Comparison of ENCODE assay signal across 1 cellular context in the genomic region with DNA sequence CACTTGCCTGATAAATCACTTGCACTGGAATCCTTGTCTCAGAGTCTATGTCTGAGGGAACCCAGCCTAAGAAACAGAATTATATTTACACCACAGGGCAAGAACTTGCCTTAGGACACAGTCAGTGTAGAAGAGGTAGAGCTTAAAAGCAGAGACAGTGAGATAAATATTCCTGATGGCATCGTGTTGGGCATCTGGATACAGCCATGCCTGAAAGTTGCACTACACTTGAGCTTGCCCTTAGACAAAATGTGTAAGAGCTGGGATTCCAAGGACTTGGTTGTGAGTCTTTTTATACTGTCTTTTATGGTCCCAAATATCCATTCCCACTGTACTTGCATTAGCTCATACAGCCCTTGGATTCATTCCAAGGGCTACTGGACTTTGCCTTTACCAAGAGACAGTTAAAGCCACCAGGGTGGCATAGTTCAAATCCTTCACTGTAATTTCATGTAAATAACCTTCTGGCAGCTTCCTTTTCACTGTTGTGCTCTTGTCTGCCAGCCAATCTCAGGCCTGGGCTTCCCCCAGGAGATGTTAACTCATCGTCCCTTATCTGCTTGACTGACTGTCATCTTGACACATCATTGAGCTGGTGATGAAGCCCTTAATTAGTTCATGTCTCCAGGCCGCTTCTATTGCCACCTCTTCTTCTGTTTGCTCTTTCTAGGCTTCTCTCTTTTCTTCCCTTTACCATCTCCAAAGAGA.
TF ChIP-seq lines count a peak whose summit lies in the region.

No MANE protein-coding gene starts in this region.

TF ChIP-seq in HepG2, 621 proteins besides CTCF, POLR2A, EP300 and RAD21 (continued from another document):
- TF ChIP-seq, protein P1, sequence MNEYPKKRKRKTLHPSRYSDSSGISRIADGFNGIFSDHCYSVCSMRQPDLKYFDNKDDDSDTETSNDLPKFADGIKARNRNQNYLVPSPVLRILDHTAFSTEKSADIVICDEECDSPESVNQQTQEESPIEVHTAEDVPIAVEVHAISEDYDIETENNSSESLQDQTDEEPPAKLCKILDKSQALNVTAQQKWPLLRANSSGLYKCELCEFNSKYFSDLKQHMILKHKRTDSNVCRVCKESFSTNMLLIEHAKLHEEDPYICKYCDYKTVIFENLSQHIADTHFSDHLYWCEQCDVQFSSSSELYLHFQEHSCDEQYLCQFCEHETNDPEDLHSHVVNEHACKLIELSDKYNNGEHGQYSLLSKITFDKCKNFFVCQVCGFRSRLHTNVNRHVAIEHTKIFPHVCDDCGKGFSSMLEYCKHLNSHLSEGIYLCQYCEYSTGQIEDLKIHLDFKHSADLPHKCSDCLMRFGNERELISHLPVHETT (CRISPR knock-in tag; conservative IDR thresholded peaks at IDR 0.05), result no peak
- TF ChIP-seq, protein P2, sequence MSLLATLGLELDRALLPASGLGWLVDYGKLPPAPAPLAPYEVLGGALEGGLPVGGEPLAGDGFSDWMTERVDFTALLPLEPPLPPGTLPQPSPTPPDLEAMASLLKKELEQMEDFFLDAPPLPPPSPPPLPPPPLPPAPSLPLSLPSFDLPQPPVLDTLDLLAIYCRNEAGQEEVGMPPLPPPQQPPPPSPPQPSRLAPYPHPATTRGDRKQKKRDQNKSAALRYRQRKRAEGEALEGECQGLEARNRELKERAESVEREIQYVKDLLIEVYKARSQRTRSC (CRISPR knock-in tag; IDR thresholded peaks at IDR 0.05; ENCODE audit: low read depth), result no peak
- no peak for TF ChIP-seq ATAD3A (CRISPR knock-in tag; IDR thresholded peaks at IDR 0.05)
- no peak for TF ChIP-seq RARG (CRISPR knock-in tag; IDR thresholded peaks at IDR 0.05; ENCODE audit: low read depth)
- no peak for TF ChIP-seq FLYWCH1 (CRISPR knock-in tag; IDR thresholded peaks at IDR 0.05)
- TF ChIP-seq ZNF34 (CRISPR knock-in tag; IDR thresholded peaks at IDR 0.05; ENCODE audit: borderline replicate concordance), result no peak
- TF ChIP-seq, protein P3, sequence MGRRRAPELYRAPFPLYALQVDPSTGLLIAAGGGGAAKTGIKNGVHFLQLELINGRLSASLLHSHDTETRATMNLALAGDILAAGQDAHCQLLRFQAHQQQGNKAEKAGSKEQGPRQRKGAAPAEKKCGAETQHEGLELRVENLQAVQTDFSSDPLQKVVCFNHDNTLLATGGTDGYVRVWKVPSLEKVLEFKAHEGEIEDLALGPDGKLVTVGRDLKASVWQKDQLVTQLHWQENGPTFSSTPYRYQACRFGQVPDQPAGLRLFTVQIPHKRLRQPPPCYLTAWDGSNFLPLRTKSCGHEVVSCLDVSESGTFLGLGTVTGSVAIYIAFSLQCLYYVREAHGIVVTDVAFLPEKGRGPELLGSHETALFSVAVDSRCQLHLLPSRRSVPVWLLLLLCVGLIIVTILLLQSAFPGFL (CRISPR knock-in tag; IDR thresholded peaks at IDR 0.05), result no peak
- TF ChIP-seq KDM2A (CRISPR knock-in tag; IDR thresholded peaks at IDR 0.05; ENCODE audit: borderline replicate concordance, low read depth), result no peak
- TF ChIP-seq, protein P4, sequence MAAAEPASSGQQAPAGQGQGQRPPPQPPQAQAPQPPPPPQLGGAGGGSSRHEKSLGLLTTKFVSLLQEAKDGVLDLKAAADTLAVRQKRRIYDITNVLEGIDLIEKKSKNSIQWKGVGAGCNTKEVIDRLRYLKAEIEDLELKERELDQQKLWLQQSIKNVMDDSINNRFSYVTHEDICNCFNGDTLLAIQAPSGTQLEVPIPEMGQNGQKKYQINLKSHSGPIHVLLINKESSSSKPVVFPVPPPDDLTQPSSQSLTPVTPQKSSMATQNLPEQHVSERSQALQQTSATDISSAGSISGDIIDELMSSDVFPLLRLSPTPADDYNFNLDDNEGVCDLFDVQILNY (CRISPR knock-in tag; conservative IDR thresholded peaks at IDR 0.05), result no peak
- TF ChIP-seq JUND (CRISPR knock-in tag; IDR thresholded peaks at IDR 0.05), result no peak
- no peak for TF ChIP-seq PRMT3 (CRISPR knock-in tag; IDR thresholded peaks at IDR 0.05; ENCODE audit: borderline replicate concordance, low read depth)
- TF ChIP-seq, protein P5, sequence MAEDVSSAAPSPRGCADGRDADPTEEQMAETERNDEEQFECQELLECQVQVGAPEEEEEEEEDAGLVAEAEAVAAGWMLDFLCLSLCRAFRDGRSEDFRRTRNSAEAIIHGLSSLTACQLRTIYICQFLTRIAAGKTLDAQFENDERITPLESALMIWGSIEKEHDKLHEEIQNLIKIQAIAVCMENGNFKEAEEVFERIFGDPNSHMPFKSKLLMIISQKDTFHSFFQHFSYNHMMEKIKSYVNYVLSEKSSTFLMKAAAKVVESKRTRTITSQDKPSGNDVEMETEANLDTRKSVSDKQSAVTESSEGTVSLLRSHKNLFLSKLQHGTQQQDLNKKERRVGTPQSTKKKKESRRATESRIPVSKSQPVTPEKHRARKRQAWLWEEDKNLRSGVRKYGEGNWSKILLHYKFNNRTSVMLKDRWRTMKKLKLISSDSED (CRISPR knock-in tag; IDR thresholded peaks at IDR 0.05), result no peak
- no peak for TF ChIP-seq GTF2F1 (IDR thresholded peaks at IDR 0.05; ENCODE audit: low read length)
- no peak for TF ChIP-seq SOX6 (IDR thresholded peaks at IDR 0.05)
- no peak for TF ChIP-seq SOX6 (CRISPR knock-in tag; IDR thresholded peaks at IDR 0.05)
- TF ChIP-seq, protein P6, sequence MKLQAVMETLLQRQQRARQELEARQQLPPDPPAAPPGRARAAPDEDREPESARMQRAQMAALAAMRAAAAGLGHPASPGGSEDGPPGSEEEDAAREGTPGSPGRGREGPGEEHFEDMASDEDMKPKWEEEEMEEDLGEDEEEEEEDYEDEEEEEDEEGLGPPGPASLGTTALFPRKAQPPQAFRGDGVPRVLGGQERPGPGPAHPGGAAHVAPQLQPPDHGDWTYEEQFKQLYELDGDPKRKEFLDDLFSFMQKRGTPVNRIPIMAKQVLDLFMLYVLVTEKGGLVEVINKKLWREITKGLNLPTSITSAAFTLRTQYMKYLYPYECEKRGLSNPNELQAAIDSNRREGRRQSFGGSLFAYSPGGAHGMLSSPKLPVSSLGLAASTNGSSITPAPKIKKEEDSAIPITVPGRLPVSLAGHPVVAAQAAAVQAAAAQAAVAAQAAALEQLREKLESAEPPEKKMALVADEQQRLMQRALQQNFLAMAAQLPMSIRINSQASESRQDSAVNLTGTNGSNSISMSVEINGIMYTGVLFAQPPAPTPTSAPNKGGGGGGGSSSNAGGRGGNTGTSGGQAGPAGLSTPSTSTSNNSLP (IDR thresholded peaks at IDR 0.05; ENCODE audit: low read depth, low read length), result no peak
- TF ChIP-seq, protein P7, sequence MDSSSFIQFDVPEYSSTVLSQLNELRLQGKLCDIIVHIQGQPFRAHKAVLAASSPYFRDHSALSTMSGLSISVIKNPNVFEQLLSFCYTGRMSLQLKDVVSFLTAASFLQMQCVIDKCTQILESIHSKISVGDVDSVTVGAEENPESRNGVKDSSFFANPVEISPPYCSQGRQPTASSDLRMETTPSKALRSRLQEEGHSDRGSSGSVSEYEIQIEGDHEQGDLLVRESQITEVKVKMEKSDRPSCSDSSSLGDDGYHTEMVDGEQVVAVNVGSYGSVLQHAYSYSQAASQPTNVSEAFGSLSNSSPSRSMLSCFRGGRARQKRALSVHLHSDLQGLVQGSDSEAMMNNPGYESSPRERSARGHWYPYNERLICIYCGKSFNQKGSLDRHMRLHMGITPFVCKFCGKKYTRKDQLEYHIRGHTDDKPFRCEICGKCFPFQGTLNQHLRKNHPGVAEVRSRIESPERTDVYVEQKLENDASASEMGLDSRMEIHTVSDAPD (CRISPR knock-in tag; IDR thresholded peaks at IDR 0.05), result no peak
- TF ChIP-seq SMARCE1 (IDR thresholded peaks at IDR 0.05; ENCODE audit: borderline replicate concordance), result no peak
- no peak for TF ChIP-seq MAFF (IDR thresholded peaks at IDR 0.05; ENCODE audit: low read depth, low read length)
- TF ChIP-seq ZNF589 (CRISPR knock-in tag; conservative IDR thresholded peaks at IDR 0.05), result no peak
- TF ChIP-seq PHF21A (CRISPR knock-in tag; IDR thresholded peaks at IDR 0.05), result no peak
- TF ChIP-seq, protein P8, sequence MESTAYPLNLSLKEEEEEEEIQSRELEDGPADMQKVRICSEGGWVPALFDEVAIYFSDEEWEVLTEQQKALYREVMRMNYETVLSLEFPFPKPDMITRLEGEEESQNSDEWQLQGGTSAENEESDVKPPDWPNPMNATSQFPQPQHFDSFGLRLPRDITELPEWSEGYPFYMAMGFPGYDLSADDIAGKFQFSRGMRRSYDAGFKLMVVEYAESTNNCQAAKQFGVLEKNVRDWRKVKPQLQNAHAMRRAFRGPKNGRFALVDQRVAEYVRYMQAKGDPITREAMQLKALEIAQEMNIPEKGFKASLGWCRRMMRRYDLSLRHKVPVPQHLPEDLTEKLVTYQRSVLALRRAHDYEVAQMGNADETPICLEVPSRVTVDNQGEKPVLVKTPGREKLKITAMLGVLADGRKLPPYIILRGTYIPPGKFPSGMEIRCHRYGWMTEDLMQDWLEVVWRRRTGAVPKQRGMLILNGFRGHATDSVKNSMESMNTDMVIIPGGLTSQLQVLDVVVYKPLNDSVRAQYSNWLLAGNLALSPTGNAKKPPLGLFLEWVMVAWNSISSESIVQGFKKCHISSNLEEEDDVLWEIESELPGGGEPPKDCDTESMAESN (CRISPR knock-in tag; conservative IDR thresholded peaks at IDR 0.05), result no peak
- no peak for TF ChIP-seq ESRRA (CRISPR knock-in tag; IDR thresholded peaks at IDR 0.05; ENCODE audit: low read depth)
- TF ChIP-seq, protein P9, sequence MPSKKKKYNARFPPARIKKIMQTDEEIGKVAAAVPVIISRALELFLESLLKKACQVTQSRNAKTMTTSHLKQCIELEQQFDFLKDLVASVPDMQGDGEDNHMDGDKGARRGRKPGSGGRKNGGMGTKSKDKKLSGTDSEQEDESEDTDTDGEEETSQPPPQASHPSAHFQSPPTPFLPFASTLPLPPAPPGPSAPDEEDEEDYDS (CRISPR knock-in tag; IDR thresholded peaks at IDR 0.05), result no peak
- no peak for TF ChIP-seq ZNF766 (CRISPR knock-in tag; IDR thresholded peaks at IDR 0.05; ENCODE audit: borderline replicate concordance)
- no peak for TF ChIP-seq IKZF4 (CRISPR knock-in tag; IDR thresholded peaks at IDR 0.05; ENCODE audit: borderline replicate concordance, low read depth, not compliant biosample characterization)
- TF ChIP-seq, protein P10, sequence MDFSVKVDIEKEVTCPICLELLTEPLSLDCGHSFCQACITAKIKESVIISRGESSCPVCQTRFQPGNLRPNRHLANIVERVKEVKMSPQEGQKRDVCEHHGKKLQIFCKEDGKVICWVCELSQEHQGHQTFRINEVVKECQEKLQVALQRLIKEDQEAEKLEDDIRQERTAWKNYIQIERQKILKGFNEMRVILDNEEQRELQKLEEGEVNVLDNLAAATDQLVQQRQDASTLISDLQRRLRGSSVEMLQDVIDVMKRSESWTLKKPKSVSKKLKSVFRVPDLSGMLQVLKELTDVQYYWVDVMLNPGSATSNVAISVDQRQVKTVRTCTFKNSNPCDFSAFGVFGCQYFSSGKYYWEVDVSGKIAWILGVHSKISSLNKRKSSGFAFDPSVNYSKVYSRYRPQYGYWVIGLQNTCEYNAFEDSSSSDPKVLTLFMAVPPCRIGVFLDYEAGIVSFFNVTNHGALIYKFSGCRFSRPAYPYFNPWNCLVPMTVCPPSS (IDR thresholded peaks at IDR 0.05), result no peak
- TF ChIP-seq NFE2L2 (IDR thresholded peaks at IDR 0.05; ENCODE audit: low read length), result no peak
- no peak for TF ChIP-seq KAT8 (CRISPR knock-in tag; IDR thresholded peaks at IDR 0.05)
- TF ChIP-seq EHMT2 (IDR thresholded peaks at IDR 0.05; ENCODE audit: borderline replicate concordance, low read depth, low read length), result no peak
- TF ChIP-seq, protein P11, sequence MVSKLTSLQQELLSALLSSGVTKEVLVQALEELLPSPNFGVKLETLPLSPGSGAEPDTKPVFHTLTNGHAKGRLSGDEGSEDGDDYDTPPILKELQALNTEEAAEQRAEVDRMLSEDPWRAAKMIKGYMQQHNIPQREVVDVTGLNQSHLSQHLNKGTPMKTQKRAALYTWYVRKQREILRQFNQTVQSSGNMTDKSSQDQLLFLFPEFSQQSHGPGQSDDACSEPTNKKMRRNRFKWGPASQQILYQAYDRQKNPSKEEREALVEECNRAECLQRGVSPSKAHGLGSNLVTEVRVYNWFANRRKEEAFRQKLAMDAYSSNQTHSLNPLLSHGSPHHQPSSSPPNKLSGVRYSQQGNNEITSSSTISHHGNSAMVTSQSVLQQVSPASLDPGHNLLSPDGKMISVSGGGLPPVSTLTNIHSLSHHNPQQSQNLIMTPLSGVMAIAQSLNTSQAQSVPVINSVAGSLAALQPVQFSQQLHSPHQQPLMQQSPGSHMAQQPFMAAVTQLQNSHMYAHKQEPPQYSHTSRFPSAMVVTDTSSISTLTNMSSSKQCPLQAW (CRISPR knock-in tag; IDR thresholded peaks at IDR 0.05), result no peak
